9 cellular contexts compared by ENCODE assay signal in the genomic region with DNA sequence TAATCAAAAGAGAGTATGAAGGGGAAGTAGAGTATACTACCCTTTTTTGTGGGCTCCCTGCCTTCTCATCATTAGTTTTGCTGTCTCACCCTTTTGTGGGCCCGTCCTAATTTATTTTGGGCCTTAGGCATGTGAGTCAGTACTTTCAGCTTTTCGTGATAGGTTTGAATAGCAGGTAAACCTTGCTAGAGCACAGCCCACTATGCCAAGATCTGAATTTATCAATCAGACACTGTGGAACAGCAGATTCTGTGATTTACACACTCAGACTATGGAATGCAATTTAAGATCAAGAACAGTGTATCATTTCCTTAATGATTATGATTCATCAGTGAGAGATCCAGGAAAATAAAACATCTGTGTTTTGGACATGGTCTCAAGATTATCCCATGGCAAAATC.
"Had no signal": no experiment of that assay in that cellular context is flagged by ENCODE, and none has a peak within 500 bp of the region (broad histone marks: within the 10 kb centered on the region; RNA-seq: fewer than 3 reads in every experiment).

No MANE protein-coding gene starts in this region.

- H3K27ac ChIP-seq: GM23248, HL-60 had no signal

- H3K9ac ChIP-seq: GM23248 had no signal

- H3K36me3 Mint-ChIP-seq: IgD-negative memory B cell had no signal

- H3K4me1 Mint-ChIP-seq: H9, IgD-negative memory B cell had no signal

- H3K27ac Mint-ChIP-seq: H9, IgD-negative memory B cell had no signal

- FAIRE-seq: H1, H54, HepG2 had no signal

- DNase-seq: GM23248, H9, HCEC 1CT, KBM-7 had no signal

- H3K4me3 ChIP-seq: GM23248 had no signal

- ATAC-seq: HepG2 had no signal

- H2AFZ ChIP-seq: GM23248 had no signal

- H3K4me3 Mint-ChIP-seq: H9, IgD-negative memory B cell had no signal

- H3K27me3 Mint-ChIP-seq: IgD-negative memory B cell had no signal
